Comparison of ENCODE assay signal across 28 cellular contexts in genomic region chr5:55360190-55360589, GRCh38. TPM values are rescaled to one million over a fixed set of nuclear protein-coding genes. Genes with fewer than 3 reads are reported as not detected.
DNase-seq lines count a peak whose midpoint lies in the region; ATAC-seq, FAIRE-seq and TF ChIP-seq lines count a peak whose summit lies in the region.
"Had no signal": no experiment of that assay in that cellular context is flagged by ENCODE, and none has a peak within 500 bp of the region (broad histone marks: within the 10 kb centered on the region; RNA-seq: fewer than 3 reads in every experiment).

No MANE protein-coding gene starts in this region.

- intact Hi-C loops in PC-3 (cut with micrococcal nuclease) (no loop called here), sciatic nerve (cut with DNase I) (no loop called here), vagina (cut with DNase I) (no loop called here)

- H3K27me3 ChIP-seq in GM23248 (replicated peaks; ENCODE audit: insufficient read depth), result no peaks in the 10 kb centered on the region
- H3K27me3 ChIP-seq in PC-3 (ENCODE audit: low read length), result no peaks in the 10 kb centered on the region
- H3K27me3 ChIP-seq in keratinocyte (ENCODE audit: control insufficient read depth, extremely low read depth, insufficient read depth, low read length), result no peaks in the 10 kb centered on the region
- no peaks in the 10 kb centered on the region for H3K27me3 ChIP-seq in vagina
- H3K27me3 ChIP-seq: adrenal gland, cardiac muscle cell, hepatocyte, MG63 had no signal

- H2AFZ ChIP-seq in GM23248 (no peak overlapping the region), PC-3 (ENCODE audit: low read length) (no peak overlapping the region), keratinocyte (ENCODE audit: control insufficient read depth, low read length) (no peak overlapping the region)
- H2AFZ ChIP-seq: hepatocyte had no signal

- H3F3A ChIP-seq in GM23248 (ENCODE audit: insufficient read depth) (no peaks in the 10 kb centered on the region), PC-3 (ENCODE audit: low read length, unreplicated experiment) (no peaks in the 10 kb centered on the region)

- H3K79me2 ChIP-seq in GM23248 (ENCODE audit: insufficient read depth) (peaks cover 13% of the 10 kb centered on the region; the same call in 1 of the 2 replicates), PC-3 (ENCODE audit: low read length) (no peaks in the 10 kb centered on the region), keratinocyte (ENCODE audit: control insufficient read depth, insufficient read depth, low read length) (no peaks in the 10 kb centered on the region)
- H3K79me2 ChIP-seq: hepatocyte had no signal

- DNase-seq in GM23248 (peak; percentile 26), PC-3 (peak; percentile 7), epithelial cell of esophagus (ENCODE audit: low read depth) (peak; percentile 81), keratinocyte (ENCODE audit: low read depth, low spot score) (no peak), NCI-H2171 (lab: John Stamatoyannopoulos, UW) (no peak), NCI-H748 (lab: John Stamatoyannopoulos, UW; ENCODE audit: unreplicated experiment) (no peak), sciatic nerve (ENCODE audit: low spot score) (no peak), vagina (ENCODE audit: extremely low spot score in 2 of 2) (no peak)
- DNase-seq: activated CD4-positive, alpha-beta T cell treated with anti-CD3 and anti-CD28 coated beads for 1 hour; activated CD8-positive, alpha-beta T cell treated with anti-CD3 and anti-CD28 coated beads, Interleukin-2, amount 10 ng/mL, durations not matched to agents 7 days and 5 days; activated T-cell treated with anti-CD3 and anti-CD28 coated beads for 4 hours; adrenal gland; CD4-positive, alpha-beta T cell; DMS 273 treated with DMSO at 0.1 percent for 48 hours; foreskin melanocyte; GOT3; left ventricle myocardium inferior; MG63; naive B cell; NCI-H1436 treated with DMSO at 0.1 percent for 48 hours; NCI-H2171 treated with DMSO at 0.1 percent for 48 hours; NCI-H524 treated with DMSO at 0.1 percent for 48 hours; psoas muscle; stimulated activated CD4-positive, alpha-beta T cell treated with anti-CD3 and anti-CD28 coated beads, Interleukin-1b, Interleukin-23, amount 100 ng/mL, for 48 hours had no signal

- BruUV-seq in PC-3 (replicated peaks; lab: Mats Ljungman, UMichigan), result no TSS peak

- CTCF ChIA-PET in PC-3 (lab: Charles Lee), result no interaction called here

- H4K20me1 ChIP-seq in GM23248 (ENCODE audit: insufficient read depth) (no peaks in the 10 kb centered on the region), PC-3 (ENCODE audit: low read length) (no peaks in the 10 kb centered on the region), keratinocyte (ENCODE audit: control insufficient read depth, extremely low read depth, insufficient read depth, low read length) (no peaks in the 10 kb centered on the region)

- H3K4me3 ChIP-seq in GM23248, result no peak overlapping the region
- no peak overlapping the region for H3K4me3 ChIP-seq in PC-3 (ENCODE audit: low read length)
- H3K4me3 ChIP-seq in epithelial cell of esophagus (ENCODE audit: low read length), result no peak overlapping the region
- H3K4me3 ChIP-seq in keratinocyte (ENCODE audit: control insufficient read depth in 2 of 3, extremely low read depth in 1 of 3, insufficient read depth in 2 of 3, low read depth in 1 of 3, low read length in 3 of 3), result no peak overlapping the region
- no peak overlapping the region for H3K4me3 ChIP-seq in vagina
- H3K4me3 ChIP-seq: adrenal gland, cardiac muscle cell, hepatocyte, left ventricle myocardium inferior, MG63, psoas muscle had no signal

- H3K9me1 ChIP-seq in keratinocyte (ENCODE audit: control insufficient read depth, extremely low read depth, insufficient read depth, low read length), result no peaks in the 10 kb centered on the region

- WGBS in GM23248 (ENCODE audit: low coverage in 1 of 2, low lambda C conversion rate in 2 of 2, missing lambda C conversion rate in 2 of 2), 2 experiments, result 95 to 96% methylated on average over 2 of the region's 2 CpGs

- H3K4me1 ChIP-seq in GM23248 (ENCODE audit: insufficient read depth) (peaks cover 7% of the 10 kb centered on the region), PC-3 (ENCODE audit: insufficient read depth, low read length) (no peaks in the 10 kb centered on the region), keratinocyte (ENCODE audit: control insufficient read depth, extremely low read depth, insufficient read depth, low read length) (no peaks in the 10 kb centered on the region), vagina (no peaks in the 10 kb centered on the region)
- H3K4me1 ChIP-seq: adrenal gland, left ventricle myocardium inferior, psoas muscle had no signal

- dilution Hi-C loops in keratinocyte (cut with MboI; ENCODE audit: extremely low pct_ligation_motif_present, low sequenced_read_pairs), result no loop called here

- TF ChIP-seq CTCF in PC-3 (conservative IDR thresholded peaks at IDR 0.05; ENCODE audit: low read depth, low read length) (no peak), epithelial cell of esophagus (IDR thresholded peaks at IDR 0.05; ENCODE audit: insufficient read depth, low read depth, low read length, missing control alignments) (no peak), keratinocyte (optimal IDR thresholded peaks at IDR 0.05 in 1 of 3, IDR thresholded peaks at IDR 0.05 in 1 of 3, conservative IDR thresholded peaks at IDR 0.05 in 1 of 3; ENCODE audit: extremely low read depth in 1 of 3, insufficient read depth in 2 of 3, low read length in 3 of 3) (no peak), vagina (IDR thresholded peaks at IDR 0.05) (no peak)

- FAIRE-seq in keratinocyte (lab: Jason Lieb, UNC), result peak; percentile 39
- FAIRE-seq: G401.6, RCC 7860 had no signal

- H3K9ac ChIP-seq in GM23248, result no peak overlapping the region
- H3K9ac ChIP-seq in PC-3 (ENCODE audit: low read length), result no peak overlapping the region
- no peak overlapping the region for H3K9ac ChIP-seq in keratinocyte (ENCODE audit: control insufficient read depth, extremely low read depth, insufficient read depth, low read length)

- no peak for TF ChIP-seq POLR2A in vagina (IDR thresholded peaks at IDR 0.05)

- ATAC-seq in PC-3, result no peak
- ATAC-seq in sciatic nerve, result no peak
- ATAC-seq: activated CD8-positive, alpha-beta T cell treated with anti-CD3 and anti-CD28 coated beads, Interleukin-2, amount 10 ng/mL, durations not matched to agents 7 days and 5 days; psoas muscle had no signal

- H3K27ac ChIP-seq in GM23248, result no peak overlapping the region
- H3K27ac ChIP-seq in PC-3 (ENCODE audit: low read length), result no peak overlapping the region
- H3K27ac ChIP-seq in keratinocyte (ENCODE audit: control insufficient read depth, insufficient read depth, low read length), result no peak overlapping the region
- H3K27ac ChIP-seq in vagina, result no peak overlapping the region
- H3K27ac ChIP-seq: adrenal gland, cardiac muscle cell, hepatocyte, left ventricle myocardium inferior, psoas muscle had no signal

- H3K36me3 ChIP-seq in GM23248 (ENCODE audit: low read depth) (peaks cover 21% of the 10 kb centered on the region), PC-3 (ENCODE audit: low read depth, low read length) (peaks cover 14% of the 10 kb centered on the region), keratinocyte (ENCODE audit: control insufficient read depth in 2 of 2, extremely low read depth in 1 of 2, insufficient read depth in 2 of 2, low read length in 2 of 2) (peaks cover 10 to 16% of the 10 kb centered on the region in 2 experiments), vagina (peaks cover 0 to 36% of the 10 kb centered on the region in 2 donors)

- POLR2A ChIA-PET in PC-3 (lab: Charles Lee; ENCODE audit: unreplicated experiment), result no interaction called here

- H3K4me2 ChIP-seq in GM23248 (ENCODE audit: unreplicated experiment) (no peak overlapping the region), PC-3 (ENCODE audit: low read length) (no peak overlapping the region), keratinocyte (ENCODE audit: control insufficient read depth, extremely low read depth, insufficient read depth, low read depth, low read length) (no peak overlapping the region)
- H3K4me2 ChIP-seq: hepatocyte had no signal

- H3K9me3 ChIP-seq in GM23248 (ENCODE audit: low read depth) (no peaks in the 10 kb centered on the region), PC-3 (ENCODE audit: low read length) (no peaks in the 10 kb centered on the region), keratinocyte (ENCODE audit: control insufficient read depth, low read depth, low read length) (no peaks in the 10 kb centered on the region), vagina (no peaks in the 10 kb centered on the region)
- H3K9me3 ChIP-seq: adrenal gland, left ventricle myocardium inferior, MG63, psoas muscle had no signal

- in situ Hi-C loops in GM23248 (cut with MboI), result no loop called here

- H3K9me2 ChIP-seq in GM23248 (ENCODE audit: insufficient read depth), result no peaks in the 10 kb centered on the region
- no peaks in the 10 kb centered on the region for H3K9me2 ChIP-seq in PC-3 (replicated peaks; ENCODE audit: low read length)

RNA-seq across cellular contexts. Expression of gene MTREX, which starts 52.4 kb away (rescaled TPM):
- 41.4 and 57.0 TPM in 2 replicates for total RNA-seq in GM23248 (2014; rRNA removed; shearing (Covaris generic))
- polyA plus RNA-seq in GM23248 (2016; fragmentation: Nextera tagmentation; extraction: Ambion mirVana) (23.5 and 26.4 TPM in 2 replicates), keratinocyte (30.1 to 71.4 TPM (median 35.5 TPM) in 3 replicates)
- total RNA-seq in PC-3 (2014; rRNA removed) (25.6 and 44.0 TPM in 2 replicates), sciatic nerve (69.0 TPM), vagina (68.0 TPM)
- polyA plus RNA-seq in keratinocyte (2011; ENCODE audit: low read depth), result 108 TPM
- polyA plus RNA-seq in keratinocyte (2011; cell fraction: cytosol; rRNA removed), result 29.8 and 47.3 TPM in 2 replicates
- polyA plus RNA-seq in keratinocyte (2011; cell fraction: nucleus; rRNA removed), result 38.7 and 76.6 TPM in 2 replicates
- polyA plus RNA-seq in keratinocyte (2012; ENCODE audit: low replicate concordance), result 35.8 and 51.4 TPM in 2 replicates
- 18.4 to 69.4 TPM (median 24.0 TPM) in 3 replicates for polyA minus RNA-seq in keratinocyte
- 34.5 TPM for polyA minus RNA-seq in keratinocyte (2011; cell fraction: cytosol; rRNA and poly(A)+ RNA removed)
- 26.6 and 71.6 TPM in 2 replicates for polyA minus RNA-seq in keratinocyte (2011; cell fraction: nucleus; rRNA and poly(A)+ RNA removed)

RNA-seq across cellular contexts. Expression of gene DHX29, which starts 52.7 kb away (rescaled TPM):
- 33.6 and 35.8 TPM in 2 replicates for total RNA-seq in GM23248 (2014; rRNA removed; shearing (Covaris generic))
- polyA plus RNA-seq in GM23248 (2016; fragmentation: Nextera tagmentation; extraction: Ambion mirVana) (65.6 and 70.2 TPM in 2 replicates), keratinocyte (7.9 to 18.8 TPM (median 9.3 TPM) in 3 replicates)
- total RNA-seq in PC-3 (2014; rRNA removed) (9.4 and 13.4 TPM in 2 replicates), sciatic nerve (24.8 TPM), vagina (19.2 TPM)
- 31.1 TPM for polyA plus RNA-seq in keratinocyte (2011; ENCODE audit: low read depth)
- polyA plus RNA-seq in keratinocyte (2011; cell fraction: cytosol; rRNA removed), result 10.6 and 18.1 TPM in 2 replicates
- polyA plus RNA-seq in keratinocyte (2011; cell fraction: nucleus; rRNA removed), result 18.4 and 22.1 TPM in 2 replicates
- 16.9 and 26.2 TPM in 2 replicates for polyA plus RNA-seq in keratinocyte (2012; ENCODE audit: low replicate concordance)
- 3.1 to 18.9 TPM (median 5.2 TPM) in 3 replicates for polyA minus RNA-seq in keratinocyte
- polyA minus RNA-seq in keratinocyte (2011; cell fraction: cytosol; rRNA and poly(A)+ RNA removed), result 8.1 TPM
- polyA minus RNA-seq in keratinocyte (2011; cell fraction: nucleus; rRNA and poly(A)+ RNA removed), result 8.3 and 17.0 TPM in 2 replicates

Comparison
In these comparisons a context has a peak if more than half of its experiments do, and no peak if none do; other contexts are left out.
1. DNase-seq: peak in GM23248 (single experiment), PC-3 (single experiment) and epithelial cell of esophagus (single experiment); none in keratinocyte (single experiment), NCI-H2171 (single experiment), NCI-H748 (single experiment), sciatic nerve (single experiment) and vagina (0 of 2).